In genomic region chr4:177313263-177313662, GRCh38 we compare ENCODE assay signal across 20 cellular contexts. TPM values are rescaled to one million over a fixed set of nuclear protein-coding genes. Genes with fewer than 3 reads are reported as not detected.
A peak's percentile ranks its signal among the peaks of the same experiment; 100 is the strongest.
DNase-seq lines count a peak whose midpoint lies in the region; ATAC-seq and TF ChIP-seq lines count a peak whose summit lies in the region.
"Had no signal": no experiment of that assay in that cellular context is flagged by ENCODE, and none has a peak within 500 bp of the region (broad histone marks: within the 10 kb centered on the region; RNA-seq: fewer than 3 reads in every experiment).

No MANE protein-coding gene starts in this region.

- no peak overlapping the region for H3K14ac ChIP-seq in IMR-90 (replicated peaks; ENCODE audit: low read depth, low read length)

- H3K9me1 ChIP-seq in IMR-90 (ENCODE audit: insufficient read depth, low read length) = peaks cover 5% of the 10 kb centered on the region

- in situ Hi-C loops in IMR-90 (cut with MboI; ENCODE audit: low sequenced_read_pairs) = no loop called here

- dilution Hi-C loops in IMR-90 (cut with HindIII; ENCODE audit: low sequenced_read_pairs, unreplicated experiment) = no loop called here

- H3K4me1 ChIP-seq in DND-41 (ENCODE audit: insufficient read depth, low read length) = peaks cover 87% of the 10 kb centered on the region
- H3K4me1 ChIP-seq in IMR-90 (ENCODE audit: control insufficient read depth, insufficient read depth, low read length) = peaks cover 1% of the 10 kb centered on the region; the same call in 1 of the 2 replicates

- H4K91ac ChIP-seq in IMR-90 (ENCODE audit: insufficient read depth, low read depth, low read length) = no peak overlapping the region

- H2BK15ac ChIP-seq in IMR-90 (ENCODE audit: low read depth, low read length) = no peak overlapping the region

- no peak for DNase-seq in DND-41
- DNase-seq in IMR-90 = peak; percentile 51
- DNase-seq in fibroblast of villous mesenchyme (ENCODE audit: low read depth) = peak; percentile 55
- no peak for DNase-seq in inferior parietal cortex (ENCODE audit: extremely low spot score)
- no peak for DNase-seq in D341Med (ENCODE audit: low spot score)
- DNase-seq: activated CD4-positive, CD25-positive, alpha-beta regulatory T cell treated with anti-CD3 and anti-CD28 coated beads, Interleukin-2, amount 50 U/mL, for 72 hours; adrenal gland; central memory CD4-positive, alpha-beta T cell; effector CD4-positive, alpha-beta T cell; left colon; midbrain; MM.1S; NCI-H2081 treated with DMSO at 0.1 percent for 48 hours; NCI-H524; stimulated activated CD4-positive, alpha-beta T cell treated with anti-CD3 and anti-CD28 coated beads, Interleukin-12 subunit alpha, Interleukin-12 subunit beta, amount 100 ng/mL, for 4 hours had no signal

- peaks cover 5 to 11% of the 10 kb centered on the region in 2 experiments; a peak in 3 of 4 replicates for H3K79me1 ChIP-seq in IMR-90 (ENCODE audit: low read depth in 1 of 2, low read length in 2 of 2)

- intact Hi-C loops in IMR-90 (cut with micrococcal nuclease) = no loop called here

- H3K4me2 ChIP-seq in DND-41 (ENCODE audit: insufficient read depth, low read length) (peak overlapping the region; percentile 83), IMR-90 (ENCODE audit: low read depth, low read length) (no peak overlapping the region), SU-DHL-6 (ENCODE audit: low read depth, low read length, poor library complexity, severe bottlenecking) (peak overlapping the region; percentile 99)

- 60% methylated on average over 1 of the region's 1 CpG; no CpG with 5 or more reads in 1 of the 2 experiments for WGBS in IMR-90 (ENCODE audit: extremely low coverage in 2 of 2, insufficient read length in 1 of 2), 2 experiments

- no peak overlapping the region for H3K18ac ChIP-seq in IMR-90 (ENCODE audit: low read depth, low read length)

- H3K27ac ChIP-seq in DND-41 (ENCODE audit: low read length) (peak overlapping the region; percentile 99), IMR-90 (ENCODE audit: insufficient read depth, low read length) (no peak overlapping the region), SU-DHL-6 (ENCODE audit: low read depth, low read length) (no peak overlapping the region)
- H3K27ac ChIP-seq: adrenal gland, SJSA1 had no signal

- no peak overlapping the region for H4K5ac ChIP-seq in IMR-90 (ENCODE audit: low read depth, low read length)

- H2AK9ac ChIP-seq in IMR-90 (replicated peaks; ENCODE audit: low read depth, low read length, poor library complexity) = no peak overlapping the region

- no peak for TF ChIP-seq RAD21 in IMR-90 (IDR thresholded peaks at IDR 0.05; ENCODE audit: low read length)

- H2BK120ac ChIP-seq in IMR-90 (ENCODE audit: low read depth, low read length) = no peak overlapping the region

- POLR2A ChIA-PET in IMR-90 (lab: Charles Lee; ENCODE audit: unreplicated experiment) = no interaction called here

- H2AFZ ChIP-seq in DND-41 (ENCODE audit: low read depth, low read length) = no peak overlapping the region
- no peak overlapping the region for H2AFZ ChIP-seq in IMR-90 (replicated peaks; ENCODE audit: low read length, poor library complexity)
- H2AFZ ChIP-seq in SU-DHL-6 (ENCODE audit: low read depth, low read length, severe bottlenecking) = no peak overlapping the region

- H3K4me3 ChIP-seq in DND-41 (ENCODE audit: low read depth in 1 of 2, low read length in 2 of 2) (peak overlapping the region; percentile 8 to 68; a peak in 3 of 4 replicates), IMR-90 (ENCODE audit: insufficient read depth, low read depth, low read length) (no peak overlapping the region), SU-DHL-6 (ENCODE audit: insufficient read depth, low read length, poor library complexity, severe bottlenecking) (no peak overlapping the region), fibroblast of villous mesenchyme (ENCODE audit: low read depth, low read length) (no peak overlapping the region)
- H3K4me3 ChIP-seq: adrenal gland, SJSA1 had no signal

- H4K20me1 ChIP-seq in DND-41 (ENCODE audit: insufficient read depth, low read length) (peaks cover 59% of the 10 kb centered on the region), IMR-90 (ENCODE audit: insufficient read depth, low read length) (no peaks in the 10 kb centered on the region), SU-DHL-6 (ENCODE audit: low read depth, low read length) (peaks cover 30% of the 10 kb centered on the region; the same call in 1 of the 2 replicates)

- H3K36me3 ChIP-seq in DND-41 (ENCODE audit: insufficient read depth, low read length) (peaks cover 66% of the 10 kb centered on the region), IMR-90 (ENCODE audit: control insufficient read depth, insufficient read depth, low read length) (no peaks in the 10 kb centered on the region), SU-DHL-6 (ENCODE audit: low read length) (peaks cover 40% of the 10 kb centered on the region)
- H3K36me3 ChIP-seq: adrenal gland had no signal

- peaks cover 13% of the 10 kb centered on the region for H3F3A ChIP-seq in SU-DHL-6 (ENCODE audit: insufficient read depth)

- BruUV-seq in IMR-90 (replicated peaks; lab: Mats Ljungman, UMichigan) = no TSS peak

- H3K9ac ChIP-seq in DND-41 (ENCODE audit: low read depth, low read length) (peak overlapping the region; percentile 92), IMR-90 (ENCODE audit: low read depth, low read length) (no peak overlapping the region), SU-DHL-6 (ENCODE audit: low read length) (0 out of 2 replicates have a peak overlapping the region, but pooled peaks have one; percentile 8)

- no peak overlapping the region for H3K4ac ChIP-seq in IMR-90 (ENCODE audit: low read depth, low read length)

- H2AK5ac ChIP-seq in IMR-90 (ENCODE audit: low read depth, low read length) = no peak overlapping the region

- H3K56ac ChIP-seq in IMR-90 (ENCODE audit: extremely low read depth, insufficient read depth, low read length) = no peak overlapping the region

- 0 out of 4 replicates have a peak overlapping the region, but pooled peaks of 1 of the 2 experiments have one; percentile 2 for H4K8ac ChIP-seq in IMR-90 (ENCODE audit: low read depth in 2 of 2, low read length in 2 of 2)

- no peak overlapping the region for H3K23ac ChIP-seq in IMR-90 (ENCODE audit: low read depth, low read length)

- H2BK5ac ChIP-seq in IMR-90 (ENCODE audit: low read depth, low read length, poor library complexity, severe bottlenecking) = no peak overlapping the region

- CTCF ChIA-PET in IMR-90 (lab: Yijun Ruan, JAX) = no interaction called here

- no peak for TF ChIP-seq POLR2A in IMR-90 (IDR thresholded peaks at IDR 0.05; ENCODE audit: low read depth, low read length)

- H3K9me2 ChIP-seq in SU-DHL-6 (replicated peaks; ENCODE audit: insufficient read depth, low read length) = no peaks in the 10 kb centered on the region

- H3K9me3 ChIP-seq in DND-41 (ENCODE audit: insufficient read depth, low read length, severe bottlenecking) (no peaks in the 10 kb centered on the region), IMR-90 (ENCODE audit: control insufficient read depth, insufficient read depth, low read length) (no peaks in the 10 kb centered on the region), SU-DHL-6 (ENCODE audit: insufficient read depth, low read length) (no peaks in the 10 kb centered on the region)
- H3K9me3 ChIP-seq: adrenal gland, SJSA1 had no signal

- no peaks in the 10 kb centered on the region for H3K27me3 ChIP-seq in DND-41 (ENCODE audit: insufficient read depth, low read length, poor library complexity)
- H3K27me3 ChIP-seq in IMR-90 (ENCODE audit: control insufficient read depth, insufficient read depth, low read length) = no peaks in the 10 kb centered on the region
- no peaks in the 10 kb centered on the region for H3K27me3 ChIP-seq in SU-DHL-6 (ENCODE audit: low read length)
- H3K27me3 ChIP-seq: adrenal gland, SJSA1 had no signal

- no peak for ATAC-seq in DND-41 (ENCODE audit: insufficient read depth, low read depth)
- ATAC-seq in IMR-90 (ENCODE audit: low read depth) = no peak
- no peak for ATAC-seq in GM21515 (IDR thresholded peaks at IDR 0.05; ENCODE audit: unreplicated experiment)
- no peak for ATAC-seq in GM21529 (IDR thresholded peaks at IDR 0.05; ENCODE audit: unreplicated experiment)
- ATAC-seq: activated T-helper 17 cell treated with anti-CD3 and anti-CD28 coated beads, Interleukin-2, amount 50 U/mL, for 72 hours; left colon had no signal

- no peak overlapping the region for H2BK20ac ChIP-seq in IMR-90 (ENCODE audit: low read depth, low read length)

- TF ChIP-seq CTCF in DND-41 (IDR thresholded peaks at IDR 0.05; ENCODE audit: borderline replicate concordance, extremely low read depth, low read length, poor library complexity, severe bottlenecking) (no peak), IMR-90 (conservative IDR thresholded peaks at IDR 0.05; ENCODE audit: low read depth, low read length) (no peak), SU-DHL-6 (IDR thresholded peaks at IDR 0.05; ENCODE audit: insufficient read depth, low read length, poor library complexity, severe bottlenecking) (no peak), fibroblast of villous mesenchyme (IDR thresholded peaks at IDR 0.05; ENCODE audit: insufficient read depth, low read depth, low read length) (no peak)

- H3K79me2 ChIP-seq in DND-41 (ENCODE audit: insufficient read depth, low read length) = peaks cover 86% of the 10 kb centered on the region
- H3K79me2 ChIP-seq in SU-DHL-6 (ENCODE audit: insufficient read depth, low read length) = peaks cover 86% of the 10 kb centered on the region

TF ChIP-seq in IMR-90, 13 proteins besides CTCF, POLR2A, EP300 and RAD21:
- no peak for TF ChIP-seq CHD1 (IDR thresholded peaks at IDR 0.05; ENCODE audit: low read depth, low read length)
- peak; percentile 98 for TF ChIP-seq CEBPB (IDR thresholded peaks at IDR 0.05; ENCODE audit: low read depth, low read length)
- TF ChIP-seq MAFK (IDR thresholded peaks at IDR 0.05; ENCODE audit: low read depth, low read length) = peak; percentile 73
- no peak for TF ChIP-seq FOS (IDR thresholded peaks at IDR 0.05; ENCODE audit: low read depth, low read length)

RNA-seq across cellular contexts. Expression of gene NEIL3, which starts 3.6 kb away (rescaled TPM):
- total RNA-seq in IMR-90 (2012; rRNA removed) (7.9 and 10.3 TPM in 2 replicates), fibroblast of villous mesenchyme (8.1 and 28.1 TPM in 2 replicates)
- polyA plus RNA-seq in IMR-90 (2012; rRNA removed) = 4.4 and 4.5 TPM in 2 replicates
- polyA plus RNA-seq in IMR-90 (2012; cell fraction: cytosol; rRNA removed) = 0.88 and 1.8 TPM in 2 replicates
- polyA plus RNA-seq in IMR-90 (2012; cell fraction: nucleus; rRNA removed; ENCODE audit: low replicate concordance) = 1.1 and 3.3 TPM in 2 replicates

Comparison
In these comparisons a context has a peak if more than half of its experiments do, and no peak if none do; other contexts are left out.
1. DNase-seq: peak in IMR-90 (single experiment) and fibroblast of villous mesenchyme (single experiment); none in DND-41 (single experiment), inferior parietal cortex (single experiment) and D341Med (single experiment).
2. H3K4me3 ChIP-seq: peak in DND-41 (2 of 2); none in IMR-90 (single experiment), SU-DHL-6 (single experiment) and fibroblast of villous mesenchyme (single experiment).